Comparison of ENCODE assay signal across 26 cellular contexts in genomic region chr10:130647341-130647740, GRCh38.
"Had no signal": no experiment of that assay in that cellular context is flagged by ENCODE, and none has a peak within 500 bp of the region (broad histone marks: within the 10 kb centered on the region; RNA-seq: fewer than 3 reads in every experiment).

No MANE protein-coding gene starts in this region.

- H3K4me1 ChIP-seq: left ventricle myocardium inferior, neural progenitor cell, pancreas, prostate gland, right lobe of liver, stomach, testis, thyroid gland, transverse colon, upper lobe of left lung, vagina had no signal

- ATAC-seq: pancreas; right lobe of liver; stimulated activated naive B cell treated with anti-CD40 and anti-IgM and Interleukin-4, amounts not matched to agents 10 μg/mL and 1 μg/mL and 100 μg/mL, for 72 hours; stimulated activated naive CD8-positive, alpha-beta T cell treated with anti-CD3 and anti-CD28 coated beads, Interleukin-15, Interleukin-2, amounts not matched to agents 100 U/mL and 50 U/mL, for 24 hours had no signal

- H3K4me3 ChIP-seq: left ventricle myocardium inferior, lung, neural progenitor cell, pancreas, prostate gland, right lobe of liver, smooth muscle cell, stomach, testis, thyroid gland, transverse colon, upper lobe of left lung, vagina had no signal

- H3K27ac ChIP-seq: left ventricle myocardium inferior, neural progenitor cell, pancreas, prostate gland, right lobe of liver, stomach, testis, thyroid gland, transverse colon, upper lobe of left lung, vagina had no signal

- H3K27me3 ChIP-seq: neural progenitor cell, pancreas, right lobe of liver, testis, thyroid gland, transverse colon, upper lobe of left lung, vagina had no signal

- H3K9ac ChIP-seq: neural progenitor cell had no signal

- DNase-seq: hypothalamus; immature natural killer cell; left ventricle myocardium inferior; mesendoderm; naive B cell; natural killer cell; nephron progenitor cell; pancreas; posterior cingulate gyrus; right lobe of liver; stimulated activated CD4-positive, alpha-beta T cell treated with anti-CD3 and anti-CD28 coated beads, Interleukin-1b, Interleukin-23, amount 100 ng/mL, for 48 hours; stimulated activated CD4-positive, alpha-beta T cell treated with anti-CD3 and anti-CD28 coated beads, Interleukin-2, amount 100 ng/mL, for 48 hours; stimulated activated CD4-positive, alpha-beta T cell treated with anti-CD3 and anti-CD28 coated beads, Interleukin-4, amount 100 ng/mL, for 4 hours; stimulated activated CD8-positive, alpha-beta memory T cell treated with anti-CD3 and anti-CD28 coated beads, Interleukin-4, amount 100 ng/mL, for 48 hours; stimulated activated naive B cell treated with anti-CD40 and anti-IgM and Interleukin-4, amounts not matched to agents 10 μg/mL and 1 μg/mL and 100 μg/mL, for 72 hours; stimulated activated naive CD8-positive, alpha-beta T cell treated with anti-CD3 and anti-CD28 coated beads, Interleukin-15, Interleukin-2, amounts not matched to agents 100 U/mL and 50 U/mL, for 24 hours; stomach; testis; thyroid gland; transverse colon; upper lobe of left lung had no signal

- H2AFZ ChIP-seq: neural progenitor cell had no signal

- H3K4me2 ChIP-seq: neural progenitor cell, smooth muscle cell had no signal

- H3K36me3 ChIP-seq: left ventricle myocardium inferior, neural progenitor cell, pancreas, prostate gland, right lobe of liver, stomach, thyroid gland, transverse colon, upper lobe of left lung, vagina had no signal

- H3K9me3 ChIP-seq: left ventricle myocardium inferior, pancreas, prostate gland, right lobe of liver, testis, thyroid gland, transverse colon, upper lobe of left lung, vagina had no signal
